In the genomic region with DNA sequence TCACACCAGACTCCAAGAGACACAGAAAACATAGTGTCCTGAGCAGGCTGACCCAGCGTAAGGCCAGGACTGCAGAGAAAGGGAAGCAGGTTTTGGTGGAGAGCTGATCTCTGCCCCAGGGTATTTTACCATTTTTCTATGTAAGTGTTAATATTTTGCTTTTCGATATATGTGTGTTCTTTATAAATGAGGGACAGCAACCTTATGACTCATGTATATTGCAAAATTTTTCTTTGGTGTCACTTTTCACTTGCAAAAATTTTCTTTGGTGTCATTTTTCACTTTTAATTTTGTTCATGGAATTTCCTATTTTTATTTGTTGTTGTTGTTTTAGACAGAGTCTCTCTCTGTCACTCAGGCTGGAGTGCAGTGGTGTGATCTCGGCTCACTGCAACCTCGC, we compare ENCODE assay signal across 24 cellular contexts.
"Had no signal": no experiment of that assay in that cellular context is flagged by ENCODE, and none has a peak within 500 bp of the region (broad histone marks: within the 10 kb centered on the region; RNA-seq: fewer than 3 reads in every experiment).

No MANE protein-coding gene starts in this region.

- H3K79me2 ChIP-seq: parathyroid adenoma had no signal

- H3K4me3 ChIP-seq: smooth muscle cell, transverse colon, uterus had no signal

- H3K27me3 Mint-ChIP-seq: activated B cell treated with CpG ODN at 0.5 μM for 24 hours; activated CD4-positive, alpha-beta T cell treated with anti-CD3 and anti-CD28 coated beads for 36 hours; activated naive CD8-positive, alpha-beta T cell treated with anti-CD3 and anti-CD28 coated beads for 36 hours had no signal

- H3K4me3 Mint-ChIP-seq: activated B cell treated with CpG ODN at 0.5 μM for 24 hours; activated CD4-positive, alpha-beta T cell treated with anti-CD3 and anti-CD28 coated beads for 36 hours; activated naive CD8-positive, alpha-beta T cell treated with anti-CD3 and anti-CD28 coated beads for 36 hours; activated T-cell treated with anti-CD3 and anti-CD28 coated beads, Interleukin-2, amount 50 U/mL, for 4 hours; natural killer cell treated with Interleukin-12 subunit alpha and Interleukin-12 subunit beta and Interleukin-15 and Interleukin-18, amount 100 ng/mL, for 72 hours; stimulated activated naive B cell treated with anti-CD40 and anti-IgM and Interleukin-4, amounts not matched to agents 10 μg/mL and 1 μg/mL and 100 μg/mL, for 72 hours; T-helper 17 cell had no signal

- H3K27me3 ChIP-seq: neutrophil, transverse colon, uterus had no signal

- H3K27ac Mint-ChIP-seq: activated B cell treated with CpG ODN at 0.5 μM for 24 hours; activated CD4-positive, alpha-beta T cell treated with anti-CD3 and anti-CD28 coated beads for 36 hours; activated naive CD8-positive, alpha-beta T cell treated with anti-CD3 and anti-CD28 coated beads for 36 hours; activated T-helper 2 cell treated with anti-CD3 and anti-CD28 coated beads, Interferon-gamma antibody, Interleukin-2, Interleukin-4, amounts not matched to agents 10 μg/mL and 5 μg/mL and 100 μg/mL, durations not matched to agents 14 hours and 24 hours and 36 hours; natural killer cell treated with Interleukin-12 subunit alpha and Interleukin-12 subunit beta and Interleukin-15 and Interleukin-18, amount 100 ng/mL, for 72 hours; stimulated activated naive B cell treated with anti-CD40 and anti-IgM and Interleukin-4, amounts not matched to agents 10 μg/mL and 1 μg/mL and 100 μg/mL, for 72 hours; T-helper 17 cell had no signal

- H3K4me2 ChIP-seq: smooth muscle cell had no signal

- H2AFZ ChIP-seq: parathyroid adenoma had no signal

- H3K4me1 Mint-ChIP-seq: activated CD4-positive, alpha-beta T cell treated with anti-CD3 and anti-CD28 coated beads for 36 hours; activated naive CD8-positive, alpha-beta T cell treated with anti-CD3 and anti-CD28 coated beads for 36 hours; T-helper 17 cell had no signal

- H3K36me3 Mint-ChIP-seq: activated naive CD8-positive, alpha-beta T cell treated with anti-CD3 and anti-CD28 coated beads for 36 hours; natural killer cell treated with Interleukin-12 subunit alpha and Interleukin-12 subunit beta and Interleukin-15 and Interleukin-18, amount 100 ng/mL, for 72 hours; stimulated activated naive B cell treated with anti-CD40 and anti-IgM and Interleukin-4, amounts not matched to agents 10 μg/mL and 1 μg/mL and 100 μg/mL, for 72 hours had no signal

- H3K9me3 ChIP-seq: neutrophil, transverse colon, uterus had no signal

- H3K9ac ChIP-seq: parathyroid adenoma had no signal

- H3K4me1 ChIP-seq: parathyroid adenoma, transverse colon, uterus had no signal

- H3K9me3 Mint-ChIP-seq: activated B cell treated with CpG ODN at 0.5 μM for 24 hours; activated naive CD8-positive, alpha-beta T cell treated with anti-CD3 and anti-CD28 coated beads for 36 hours; activated T-cell treated with anti-CD3 and anti-CD28 coated beads, Interleukin-2, amount 50 U/mL, for 4 hours; activated T-helper 2 cell treated with anti-CD3 and anti-CD28 coated beads, Interferon-gamma antibody, Interleukin-2, Interleukin-4, amounts not matched to agents 10 μg/mL and 5 μg/mL and 100 μg/mL, durations not matched to agents 14 hours and 24 hours and 36 hours; natural killer cell treated with Interleukin-12 subunit alpha and Interleukin-12 subunit beta and Interleukin-15 and Interleukin-18, amount 100 ng/mL, for 72 hours; stimulated activated naive B cell treated with anti-CD40 and anti-IgM and Interleukin-4, amounts not matched to agents 10 μg/mL and 1 μg/mL and 100 μg/mL, for 72 hours had no signal

- H3K27ac ChIP-seq: neutrophil, parathyroid adenoma, transverse colon, uterus had no signal

- DNase-seq: activated B cell treated with CpG ODN at 0.5 μM for 24 hours; activated CD4-positive, alpha-beta T cell treated with anti-CD3 and anti-CD28 coated beads for 36 hours; activated CD4-positive, alpha-beta T cell treated with anti-CD3 and anti-CD28 coated beads, Interleukin-2, amount 50 U/mL, for 4 hours; activated CD8-positive, alpha-beta memory T cell treated with anti-CD3 and anti-CD28 coated beads, Interleukin-2, amount 50 U/mL, for 48 hours; activated naive CD4-positive, alpha-beta T cell; activated naive CD8-positive, alpha-beta T cell treated with anti-CD3 and anti-CD28 coated beads for 36 hours; activated T-cell treated with anti-CD3 and anti-CD28 coated beads, Interleukin-2, amount 50 U/mL, for 4 hours; amygdala; cerebellar nuclear complex; glutamatergic neuron; hippocampal formation; left ventricle myocardium superior; midbrain; right cardiac atrium; stimulated activated CD4-positive, alpha-beta T cell treated with anti-CD3 and anti-CD28 coated beads, Interleukin-15, amount 100 ng/mL, for 24 hours; stimulated activated naive B cell treated with anti-CD40 and anti-IgM and Interleukin-4, amounts not matched to agents 10 μg/mL and 1 μg/mL and 100 μg/mL, for 72 hours; T-helper 17 cell; transverse colon; uterus had no signal

- ATAC-seq: activated CD4-positive, alpha-beta T cell treated with anti-CD3 and anti-CD28 coated beads for 36 hours; activated T-cell treated with anti-CD3 and anti-CD28 coated beads, Interleukin-2, amount 50 U/mL, for 4 hours; left ventricle myocardium superior; natural killer cell treated with Interleukin-12 subunit alpha and Interleukin-12 subunit beta and Interleukin-15 and Interleukin-18, amount 100 ng/mL, for 72 hours; right cardiac atrium; stimulated activated naive B cell treated with anti-CD40 and anti-IgM and Interleukin-4, amounts not matched to agents 10 μg/mL and 1 μg/mL and 100 μg/mL, for 72 hours; T-helper 17 cell had no signal

- H3K36me3 ChIP-seq: neutrophil, transverse colon, uterus had no signal
